ENCODE assay signal across 26 cellular contexts in the genomic region with DNA sequence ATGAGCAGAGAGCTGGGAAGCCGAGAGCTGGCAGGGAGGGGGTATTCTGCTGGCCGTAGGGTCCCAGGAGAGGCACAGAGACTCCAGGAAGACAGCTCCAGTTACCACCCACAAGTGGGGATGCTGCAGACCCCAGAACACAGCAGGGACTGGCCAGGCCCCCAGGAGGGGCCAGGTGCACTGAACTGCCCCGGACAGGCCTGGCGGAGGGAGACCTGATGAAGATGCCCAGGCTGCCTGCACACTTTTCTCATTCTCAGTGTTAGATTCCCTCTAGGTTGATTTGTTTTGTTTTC.
"Had no signal": no experiment of that assay in that cellular context is flagged by ENCODE, and none has a peak within 500 bp of the region (broad histone marks: within the 10 kb centered on the region; RNA-seq: fewer than 3 reads in every experiment).

No MANE protein-coding gene starts in this region.

- H3K4me3 Mint-ChIP-seq: activated CD4-positive, alpha-beta memory T cell treated with anti-CD3 and anti-CD28 coated beads, Interleukin-2, amount 10 ng/mL, durations not matched to agents 7 days and 5 days; activated CD4-positive, alpha-beta T cell treated with anti-CD3 and anti-CD28 coated beads for 36 hours; activated naive CD4-positive, alpha-beta T cell treated with anti-CD3 and anti-CD28 coated beads for 36 hours; activated naive CD8-positive, alpha-beta T cell treated with anti-CD3 and anti-CD28 coated beads for 36 hours; T-cell had no signal

- H3K36me3 ChIP-seq: MG63 had no signal

- H3K36me3 Mint-ChIP-seq: activated naive CD8-positive, alpha-beta T cell treated with anti-CD3 and anti-CD28 coated beads for 36 hours; T-cell had no signal

- H3K4me2 ChIP-seq: KMS-11 had no signal

- H3K27me3 Mint-ChIP-seq: activated CD4-positive, alpha-beta T cell treated with anti-CD3 and anti-CD28 coated beads for 36 hours; activated naive CD8-positive, alpha-beta T cell treated with anti-CD3 and anti-CD28 coated beads for 36 hours had no signal

- H3K27ac Mint-ChIP-seq: activated CD4-positive, alpha-beta memory T cell treated with anti-CD3 and anti-CD28 coated beads, Interleukin-2, amount 10 ng/mL, durations not matched to agents 7 days and 5 days; activated CD4-positive, alpha-beta T cell treated with anti-CD3 and anti-CD28 coated beads for 36 hours; activated naive CD4-positive, alpha-beta T cell treated with anti-CD3 and anti-CD28 coated beads for 36 hours; activated naive CD8-positive, alpha-beta T cell treated with anti-CD3 and anti-CD28 coated beads for 36 hours; T-cell had no signal

- H3K9me3 Mint-ChIP-seq: activated CD4-positive, alpha-beta memory T cell treated with anti-CD3 and anti-CD28 coated beads, Interleukin-2, amount 10 ng/mL, durations not matched to agents 7 days and 5 days; activated naive CD4-positive, alpha-beta T cell treated with anti-CD3 and anti-CD28 coated beads for 36 hours; activated naive CD8-positive, alpha-beta T cell treated with anti-CD3 and anti-CD28 coated beads for 36 hours; T-cell had no signal

- H3K9ac ChIP-seq: KMS-11 had no signal

- ATAC-seq: activated CD4-positive, alpha-beta T cell treated with anti-CD3 and anti-CD28 coated beads for 36 hours; Panc1; Right ventricle myocardium inferior; T-cell had no signal

- DNase-seq: activated CD4-positive, alpha-beta memory T cell treated with anti-CD3 and anti-CD28 coated beads, Interleukin-2, amount 10 ng/mL, durations not matched to agents 7 days and 5 days; activated CD4-positive, alpha-beta T cell treated with anti-CD3 and anti-CD28 coated beads for 36 hours; activated CD4-positive, alpha-beta T cell treated with anti-CD3 and anti-CD28 coated beads, Interleukin-2, amount 50 U/mL, for 1 hour; activated gamma-delta T cell; activated naive CD4-positive, alpha-beta T cell treated with anti-CD3 and anti-CD28 coated beads for 36 hours; activated naive CD8-positive, alpha-beta T cell treated with anti-CD3 and anti-CD28 coated beads for 36 hours; activated T-cell treated with anti-CD3 and anti-CD28 coated beads for 4 hours; anterior cingulate cortex; MG63; MV-4-11; NCI-H1105; NCI-H1436; NCI-H1694 treated with DMSO at 0.1 percent for 48 hours; NCI-H2029 treated with DMSO at 0.1 percent for 48 hours; NCI-H345; NCI-H510A; NCI-H526 treated with DMSO at 0.1 percent for 48 hours; NCI-H82; RPMI8226; T-helper 2 cell had no signal

- H3K4me1 Mint-ChIP-seq: activated CD4-positive, alpha-beta memory T cell treated with anti-CD3 and anti-CD28 coated beads, Interleukin-2, amount 10 ng/mL, durations not matched to agents 7 days and 5 days; activated CD4-positive, alpha-beta T cell treated with anti-CD3 and anti-CD28 coated beads for 36 hours; activated naive CD8-positive, alpha-beta T cell treated with anti-CD3 and anti-CD28 coated beads for 36 hours; T-cell had no signal

- H3K9me3 ChIP-seq: MG63 had no signal

- H3K27ac ChIP-seq: KMS-11, SK-N-MC, VCaP had no signal

- H3K27me3 ChIP-seq: MG63 had no signal

- H3K4me3 ChIP-seq: MG63, SK-N-MC had no signal
